ENCODE assay signal across 11 cellular contexts in genomic region chr7:127486654-127487053, GRCh38.
DNase-seq lines count a peak whose midpoint lies in the region; ATAC-seq and TF ChIP-seq lines count a peak whose summit lies in the region.
"Had no signal": no experiment of that assay in that cellular context is flagged by ENCODE, and none has a peak within 500 bp of the region (broad histone marks: within the 10 kb centered on the region; RNA-seq: fewer than 3 reads in every experiment).

No MANE protein-coding gene starts in this region.

- no peak overlapping the region for H2AFZ ChIP-seq in Karpas-422 (ENCODE audit: low read length)

- 60 to 66% methylated on average over 1 to 3 of the region's 3 CpGs for WGBS in endodermal cell (ENCODE audit: insufficient coverage in 1 of 2, insufficient read length in 1 of 2), 2 experiments
- WGBS in sigmoid colon, 2 donors = 57 to 67% methylated on average over 3 of the region's 3 CpGs

- no peak overlapping the region for H3K4me3 Mint-ChIP-seq in endodermal cell
- H3K4me3 Mint-ChIP-seq in activated CD8-positive, alpha-beta memory T cell treated with anti-CD3 and anti-CD28 coated beads, Interleukin-2, amount 10 ng/mL, durations not matched to agents 7 days and 5 days = no peak overlapping the region

- peaks cover 3% of the 10 kb centered on the region for H3K4me1 Mint-ChIP-seq in endodermal cell
- H3K4me1 Mint-ChIP-seq in activated CD8-positive, alpha-beta memory T cell treated with anti-CD3 and anti-CD28 coated beads, Interleukin-2, amount 10 ng/mL, durations not matched to agents 7 days and 5 days = peaks cover 5% of the 10 kb centered on the region

- H3K4me3 ChIP-seq in Karpas-422 (ENCODE audit: low read length) (no peak overlapping the region), endodermal cell (ENCODE audit: low read length) (no peak overlapping the region), sigmoid colon (no peak overlapping the region)
- H3K4me3 ChIP-seq: vagina had no signal

- H3K36me3 ChIP-seq in Karpas-422 (ENCODE audit: insufficient read depth, low read length) = no peaks in the 10 kb centered on the region
- H3K36me3 ChIP-seq in endodermal cell (ENCODE audit: control insufficient read depth, insufficient read depth, low read length) = no peaks in the 10 kb centered on the region
- H3K36me3 ChIP-seq in sigmoid colon = no peaks in the 10 kb centered on the region
- H3K36me3 ChIP-seq: vagina had no signal

- H3K36me3 Mint-ChIP-seq in endodermal cell (ENCODE audit: low read depth) = no peaks in the 10 kb centered on the region
- no peaks in the 10 kb centered on the region for H3K36me3 Mint-ChIP-seq in activated CD8-positive, alpha-beta memory T cell treated with anti-CD3 and anti-CD28 coated beads, Interleukin-2, amount 10 ng/mL, durations not matched to agents 7 days and 5 days

- peaks cover 40% of the 10 kb centered on the region for H3K27me3 Mint-ChIP-seq in endodermal cell (ENCODE audit: insufficient read depth)
- peaks cover 24% of the 10 kb centered on the region for H3K27me3 Mint-ChIP-seq in activated CD8-positive, alpha-beta memory T cell treated with anti-CD3 and anti-CD28 coated beads, Interleukin-2, amount 10 ng/mL, durations not matched to agents 7 days and 5 days

- CTCF ChIA-PET in activated CD8-positive, alpha-beta memory T cell treated with anti-CD3 and anti-CD28 coated beads, Interleukin-2, amount 10 ng/mL, durations not matched to agents 7 days and 5 days (lab: Charles Lee) = interaction anchor here (0.5 kb wide), 1 partner anchor 222 kb away, joined by 3 read pairs; no protein-coding TSS in a partner anchor

- H3K9ac ChIP-seq in Karpas-422 (ENCODE audit: low read length) (no peak overlapping the region), endodermal cell (ENCODE audit: extremely low read depth, low read length, poor library complexity, severe bottlenecking) (no peak overlapping the region)

- no peak overlapping the region for H3K4me2 ChIP-seq in Karpas-422 (ENCODE audit: low read depth, low read length, poor library complexity, severe bottlenecking)

- H3K9me3 Mint-ChIP-seq in endodermal cell = peaks cover 2% of the 10 kb centered on the region
- no peaks in the 10 kb centered on the region for H3K9me3 Mint-ChIP-seq in activated CD8-positive, alpha-beta memory T cell treated with anti-CD3 and anti-CD28 coated beads, Interleukin-2, amount 10 ng/mL, durations not matched to agents 7 days and 5 days (ENCODE audit: low read depth)

- H3K4me1 ChIP-seq in Karpas-422 (ENCODE audit: low read length) (no peaks in the 10 kb centered on the region), endodermal cell (ENCODE audit: control insufficient read depth, insufficient read depth, low read length) (no peaks in the 10 kb centered on the region), sigmoid colon (no peaks in the 10 kb centered on the region)
- H3K4me1 ChIP-seq: vagina had no signal

- H3K9me2 ChIP-seq in Karpas-422 (replicated peaks; ENCODE audit: insufficient read depth, low read length) = no peaks in the 10 kb centered on the region

- ATAC-seq in GM19351 (IDR thresholded peaks at IDR 0.05; ENCODE audit: unreplicated experiment) = peak; percentile 80
- no peak for ATAC-seq in activated CD8-positive, alpha-beta memory T cell treated with anti-CD3 and anti-CD28 coated beads, Interleukin-2, amount 10 ng/mL, durations not matched to agents 7 days and 5 days
- ATAC-seq: left ventricle myocardium superior had no signal

- no peak for TF ChIP-seq POLR2A in sigmoid colon (IDR thresholded peaks at IDR 0.05)

- DNase-seq in ELR (ENCODE audit: low read depth) (peak; percentile 51), Karpas-422 (peak; percentile 58), endodermal cell (peak; percentile 65), sigmoid colon (no peak), NCI-H82 treated with DMSO at 0.1 percent for 48 hours (lab: John Stamatoyannopoulos, UW; ENCODE audit: unreplicated experiment) (no peak), C1 segment of cervical spinal cord (lab: John Stamatoyannopoulos, UW) (no peak)
- no peak for DNase-seq in activated CD8-positive, alpha-beta memory T cell treated with anti-CD3 and anti-CD28 coated beads, Interleukin-2, amount 10 ng/mL, durations not matched to agents 7 days and 5 days
- DNase-seq: left ventricle myocardium superior, NCI-H1092 had no signal

- H3K79me2 ChIP-seq in Karpas-422 (ENCODE audit: low read length) = no peaks in the 10 kb centered on the region

- no peaks in the 10 kb centered on the region for H3K9me3 ChIP-seq in Karpas-422 (ENCODE audit: low read length)
- no peaks in the 10 kb centered on the region for H3K9me3 ChIP-seq in endodermal cell (ENCODE audit: control insufficient read depth, low read length)
- no peaks in the 10 kb centered on the region for H3K9me3 ChIP-seq in sigmoid colon
- H3K9me3 ChIP-seq: vagina had no signal

- TF ChIP-seq CTCF in endodermal cell (conservative IDR thresholded peaks at IDR 0.05) (peak; percentile 55), sigmoid colon (IDR thresholded peaks at IDR 0.05) (no peak)

- H3K27ac ChIP-seq in Karpas-422 (ENCODE audit: low read length) (no peak overlapping the region), endodermal cell (ENCODE audit: low read depth, low read length) (no peak overlapping the region), sigmoid colon (no peak overlapping the region)
- H3K27ac ChIP-seq: vagina had no signal

- H3K27ac Mint-ChIP-seq in endodermal cell = no peak overlapping the region
- no peak overlapping the region for H3K27ac Mint-ChIP-seq in activated CD8-positive, alpha-beta memory T cell treated with anti-CD3 and anti-CD28 coated beads, Interleukin-2, amount 10 ng/mL, durations not matched to agents 7 days and 5 days

- H4K20me1 ChIP-seq in Karpas-422 (ENCODE audit: insufficient read depth, low read depth, low read length) = no peaks in the 10 kb centered on the region

- no peaks in the 10 kb centered on the region for H3K27me3 ChIP-seq in Karpas-422 (ENCODE audit: low read length)
- peaks cover 30% of the 10 kb centered on the region for H3K27me3 ChIP-seq in endodermal cell (ENCODE audit: control insufficient read depth, insufficient read depth, low read length, poor library complexity, severe bottlenecking)
- no peaks in the 10 kb centered on the region for H3K27me3 ChIP-seq in sigmoid colon
- H3K27me3 ChIP-seq: vagina had no signal

- no peak for TF ChIP-seq EP300 in sigmoid colon (IDR thresholded peaks at IDR 0.05)

- intact Hi-C loops in sigmoid colon (cut with DNase I) = no loop called here

Comparison
In these comparisons a context has a peak if more than half of its experiments do, and no peak if none do; other contexts are left out.
1. DNase-seq: peak in ELR (single experiment), Karpas-422 (single experiment) and endodermal cell (single experiment); none in sigmoid colon (single experiment), activated CD8-positive, alpha-beta memory T cell treated with anti-CD3 and anti-CD28 coated beads, Interleukin-2, amount 10 ng/mL, durations not matched to agents 7 days and 5 days (single experiment), NCI-H82 treated with DMSO at 0.1 percent for 48 hours (single experiment) and C1 segment of cervical spinal cord (0 of 14).